Comparison of ENCODE assay signal across 8 cellular contexts in the genomic region with DNA sequence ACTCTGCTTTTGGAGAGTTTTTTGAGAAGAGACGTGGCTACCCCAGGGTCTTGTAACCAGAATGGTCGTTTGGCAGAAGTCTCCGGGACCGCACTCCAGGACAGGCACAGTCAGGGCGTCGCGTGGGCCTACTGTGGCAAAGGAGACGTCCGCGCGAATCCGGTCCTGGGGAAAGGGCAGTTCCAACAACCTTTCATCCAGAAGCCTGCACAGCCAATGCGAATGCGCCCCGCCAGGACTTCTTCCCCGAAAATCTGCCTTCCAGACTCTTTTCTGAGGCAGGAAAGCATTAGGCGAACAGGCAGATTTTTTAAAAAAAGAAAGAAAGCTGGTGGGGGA. TPM values are rescaled to one million over a fixed set of nuclear protein-coding genes. Genes with fewer than 3 reads are reported as not detected.
DNase-seq lines count a peak whose midpoint lies in the region.

No MANE protein-coding gene starts in this region.

- H3K4me3 Mint-ChIP-seq in activated CD4-positive, alpha-beta T cell treated with anti-CD3 and anti-CD28 coated beads, Interleukin-2, amount 10 ng/mL, durations not matched to agents 24 days and 14 days = peak overlapping the region; percentile 71
- H3K4me3 Mint-ChIP-seq in activated naive CD8-positive, alpha-beta T cell = peak overlapping the region; percentile 71

- H3K27ac ChIP-seq in subcutaneous abdominal adipose tissue (ENCODE audit: low read depth, low read length) = no peak overlapping the region

- peaks cover 11% of the 10 kb centered on the region for H3K9me3 Mint-ChIP-seq in activated CD4-positive, alpha-beta T cell treated with anti-CD3 and anti-CD28 coated beads, Interleukin-2, amount 10 ng/mL, durations not matched to agents 24 days and 14 days
- H3K9me3 Mint-ChIP-seq in activated naive CD8-positive, alpha-beta T cell (ENCODE audit: low read depth) = no peaks in the 10 kb centered on the region

- peaks cover 11% of the 10 kb centered on the region for H3K4me1 Mint-ChIP-seq in activated CD4-positive, alpha-beta T cell treated with anti-CD3 and anti-CD28 coated beads, Interleukin-2, amount 10 ng/mL, durations not matched to agents 24 days and 14 days
- H3K4me1 Mint-ChIP-seq in activated naive CD8-positive, alpha-beta T cell (ENCODE audit: low read depth) = peaks cover 30% of the 10 kb centered on the region

- H3K27ac Mint-ChIP-seq in activated CD4-positive, alpha-beta T cell treated with anti-CD3 and anti-CD28 coated beads, Interleukin-2, amount 10 ng/mL, durations not matched to agents 24 days and 14 days = no peak overlapping the region
- H3K27ac Mint-ChIP-seq in activated naive CD8-positive, alpha-beta T cell = no peak overlapping the region

- H3K9me3 ChIP-seq in subcutaneous abdominal adipose tissue (ENCODE audit: control insufficient read depth in 5 of 5, low read length in 5 of 5) = no peaks in the 10 kb centered on the region

- peaks cover 83% of the 10 kb centered on the region for H3K27me3 Mint-ChIP-seq in activated CD4-positive, alpha-beta T cell treated with anti-CD3 and anti-CD28 coated beads, Interleukin-2, amount 10 ng/mL, durations not matched to agents 24 days and 14 days
- H3K27me3 Mint-ChIP-seq in activated naive CD8-positive, alpha-beta T cell = peaks cover 39% of the 10 kb centered on the region

- H3K4me3 ChIP-seq in subcutaneous abdominal adipose tissue (ENCODE audit: low read depth in 1 of 5, low read length in 5 of 5) = peak overlapping the region; percentile 70 to 84 (median 79)

- H3K36me3 ChIP-seq in subcutaneous abdominal adipose tissue (ENCODE audit: control insufficient read depth in 5 of 5, insufficient read depth in 5 of 5, low read length in 5 of 5) = no peaks in the 10 kb centered on the region

- H3K4me1 ChIP-seq in subcutaneous abdominal adipose tissue (ENCODE audit: control insufficient read depth in 5 of 5, insufficient read depth in 5 of 5, low read length in 5 of 5) = peaks cover 7 to 54% (median 48%) of the 10 kb centered on the region in 5 donors

- H3K36me3 Mint-ChIP-seq in activated CD4-positive, alpha-beta T cell treated with anti-CD3 and anti-CD28 coated beads, Interleukin-2, amount 10 ng/mL, durations not matched to agents 24 days and 14 days (ENCODE audit: low read depth) = peaks cover 2% of the 10 kb centered on the region
- H3K36me3 Mint-ChIP-seq in activated naive CD8-positive, alpha-beta T cell = no peaks in the 10 kb centered on the region

- H3K9ac ChIP-seq in subcutaneous abdominal adipose tissue (ENCODE audit: low read length in 5 of 5) = peak overlapping the region in 3 of 5 donors; percentile 31 to 64 (median 43)

- intact Hi-C loops in activated CD4-positive, alpha-beta T cell treated with anti-CD3 and anti-CD28 coated beads, Interleukin-2, amount 10 ng/mL, durations not matched to agents 24 days and 14 days (cut with micrococcal nuclease) = loop anchor here (10.0 kb wide), 1 partner anchor 1991 kb away; the partner anchor contains the start of gene LBX1

- H3K27me3 ChIP-seq in subcutaneous abdominal adipose tissue (ENCODE audit: control insufficient read depth in 5 of 5, insufficient read depth in 4 of 5, low read length in 5 of 5) = peaks cover 7 to 59% (median 21%) of the 10 kb centered on the region in 5 donors

- DNase-seq in activated CD4-positive, alpha-beta T cell treated with anti-CD3 and anti-CD28 coated beads, Interleukin-2, amount 10 ng/mL, durations not matched to agents 24 days and 14 days = no peak
- no peak for DNase-seq in activated CD4-positive, alpha-beta T cell treated with anti-CD3 and anti-CD28 coated beads for 1 hour
- DNase-seq in iPS-NIHi7 (ENCODE audit: extremely low spot score) (peak; percentile 12), cerebellar cortex (ENCODE audit: low spot score) (no peak), NCI-H146 (lab: John Stamatoyannopoulos, UW) (no peak), inferior parietal cortex (ENCODE audit: extremely low spot score) (no peak)

RNA-seq across cellular contexts. Expression of gene HPSE2, which starts 2.0 kb away (rescaled TPM):
- not detected in 2 replicates for total RNA-seq in activated CD4-positive, alpha-beta T cell treated with anti-CD3 and anti-CD28 coated beads, Interleukin-2, amount 10 ng/mL, durations not matched to agents 24 days and 14 days
